1 cellular context compared by ENCODE assay signal in the genomic region with DNA sequence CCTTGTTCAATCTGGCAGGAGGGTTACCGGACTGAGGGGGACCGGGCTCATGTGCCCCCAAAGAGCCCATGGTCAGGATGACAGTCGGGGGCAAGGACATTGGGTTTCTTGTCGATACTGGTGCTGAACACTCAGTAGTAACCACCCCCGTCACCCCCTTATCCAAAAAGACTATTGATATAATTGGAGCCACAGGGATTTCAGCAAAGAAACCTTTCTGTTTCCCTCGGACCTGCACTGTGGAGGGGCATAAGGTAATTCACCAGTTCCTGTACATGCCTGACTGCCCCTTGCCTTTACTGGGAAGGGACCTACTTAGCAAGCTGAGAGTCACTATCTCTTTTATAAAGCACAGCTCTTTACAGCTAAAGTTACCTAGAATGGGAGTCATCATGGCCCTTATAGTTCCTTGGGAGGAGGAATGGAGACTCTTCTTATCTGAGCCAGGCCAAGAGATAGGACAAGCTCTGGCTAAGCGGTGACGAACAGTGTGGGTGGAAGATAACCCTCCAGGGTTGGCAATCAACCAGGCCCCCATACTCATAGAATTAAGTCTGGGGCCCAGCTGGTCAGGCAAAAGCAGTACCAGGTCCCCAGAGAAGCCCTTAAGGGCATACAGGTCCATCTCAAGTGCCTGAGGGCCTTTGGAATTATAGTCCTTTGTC.
A peak's percentile ranks its signal among the peaks of the same experiment; 100 is the strongest.
TF ChIP-seq lines count a peak whose summit lies in the region.

No MANE protein-coding gene starts in this region.

TF ChIP-seq in K562, 482 proteins besides CTCF, POLR2A, EP300 and RAD21 (continues in another document):
- TF ChIP-seq KLF16 (IDR thresholded peaks at IDR 0.05) = peak; percentile 34; the same call in 1 of the 2 replicates
- TF ChIP-seq, protein P1, sequence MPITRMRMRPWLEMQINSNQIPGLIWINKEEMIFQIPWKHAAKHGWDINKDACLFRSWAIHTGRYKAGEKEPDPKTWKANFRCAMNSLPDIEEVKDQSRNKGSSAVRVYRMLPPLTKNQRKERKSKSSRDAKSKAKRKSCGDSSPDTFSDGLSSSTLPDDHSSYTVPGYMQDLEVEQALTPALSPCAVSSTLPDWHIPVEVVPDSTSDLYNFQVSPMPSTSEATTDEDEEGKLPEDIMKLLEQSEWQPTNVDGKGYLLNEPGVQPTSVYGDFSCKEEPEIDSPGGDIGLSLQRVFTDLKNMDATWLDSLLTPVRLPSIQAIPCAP (CRISPR knock-in tag; IDR thresholded peaks at IDR 0.05; ENCODE audit: borderline replicate concordance) = no peak
- 0 out of 2 replicates have a peak, but pooled peaks have one; percentile 7 for TF ChIP-seq ZFX (CRISPR knock-in tag; IDR thresholded peaks at IDR 0.05)
- no peak for TF ChIP-seq ZNF184 (CRISPR knock-in tag; IDR thresholded peaks at IDR 0.05)
- TF ChIP-seq, protein P2, sequence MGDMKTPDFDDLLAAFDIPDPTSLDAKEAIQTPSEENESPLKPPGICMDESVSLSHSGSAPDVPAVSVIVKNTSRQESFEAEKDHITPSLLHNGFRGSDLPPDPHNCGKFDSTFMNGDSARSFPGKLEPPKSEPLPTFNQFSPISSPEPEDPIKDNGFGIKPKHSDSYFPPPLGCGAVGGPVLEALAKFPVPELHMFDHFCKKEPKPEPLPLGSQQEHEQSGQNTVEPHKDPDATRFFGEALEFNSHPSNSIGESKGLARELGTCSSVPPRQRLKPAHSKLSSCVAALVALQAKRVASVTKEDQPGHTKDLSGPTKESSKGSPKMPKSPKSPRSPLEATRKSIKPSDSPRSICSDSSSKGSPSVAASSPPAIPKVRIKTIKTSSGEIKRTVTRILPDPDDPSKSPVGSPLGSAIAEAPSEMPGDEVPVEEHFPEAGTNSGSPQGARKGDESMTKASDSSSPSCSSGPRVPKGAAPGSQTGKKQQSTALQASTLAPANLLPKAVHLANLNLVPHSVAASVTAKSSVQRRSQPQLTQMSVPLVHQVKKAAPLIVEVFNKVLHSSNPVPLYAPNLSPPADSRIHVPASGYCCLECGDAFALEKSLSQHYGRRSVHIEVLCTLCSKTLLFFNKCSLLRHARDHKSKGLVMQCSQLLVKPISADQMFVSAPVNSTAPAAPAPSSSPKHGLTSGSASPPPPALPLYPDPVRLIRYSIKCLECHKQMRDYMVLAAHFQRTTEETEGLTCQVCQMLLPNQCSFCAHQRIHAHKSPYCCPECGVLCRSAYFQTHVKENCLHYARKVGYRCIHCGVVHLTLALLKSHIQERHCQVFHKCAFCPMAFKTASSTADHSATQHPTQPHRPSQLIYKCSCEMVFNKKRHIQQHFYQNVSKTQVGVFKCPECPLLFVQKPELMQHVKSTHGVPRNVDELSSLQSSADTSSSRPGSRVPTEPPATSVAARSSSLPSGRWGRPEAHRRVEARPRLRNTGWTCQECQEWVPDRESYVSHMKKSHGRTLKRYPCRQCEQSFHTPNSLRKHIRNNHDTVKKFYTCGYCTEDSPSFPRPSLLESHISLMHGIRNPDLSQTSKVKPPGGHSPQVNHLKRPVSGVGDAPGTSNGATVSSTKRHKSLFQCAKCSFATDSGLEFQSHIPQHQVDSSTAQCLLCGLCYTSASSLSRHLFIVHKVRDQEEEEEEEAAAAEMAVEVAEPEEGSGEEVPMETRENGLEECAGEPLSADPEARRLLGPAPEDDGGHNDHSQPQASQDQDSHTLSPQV (IDR thresholded peaks at IDR 0.05) = 0 out of 2 replicates have a peak, but pooled peaks have one; percentile 3
- TF ChIP-seq, protein P3, sequence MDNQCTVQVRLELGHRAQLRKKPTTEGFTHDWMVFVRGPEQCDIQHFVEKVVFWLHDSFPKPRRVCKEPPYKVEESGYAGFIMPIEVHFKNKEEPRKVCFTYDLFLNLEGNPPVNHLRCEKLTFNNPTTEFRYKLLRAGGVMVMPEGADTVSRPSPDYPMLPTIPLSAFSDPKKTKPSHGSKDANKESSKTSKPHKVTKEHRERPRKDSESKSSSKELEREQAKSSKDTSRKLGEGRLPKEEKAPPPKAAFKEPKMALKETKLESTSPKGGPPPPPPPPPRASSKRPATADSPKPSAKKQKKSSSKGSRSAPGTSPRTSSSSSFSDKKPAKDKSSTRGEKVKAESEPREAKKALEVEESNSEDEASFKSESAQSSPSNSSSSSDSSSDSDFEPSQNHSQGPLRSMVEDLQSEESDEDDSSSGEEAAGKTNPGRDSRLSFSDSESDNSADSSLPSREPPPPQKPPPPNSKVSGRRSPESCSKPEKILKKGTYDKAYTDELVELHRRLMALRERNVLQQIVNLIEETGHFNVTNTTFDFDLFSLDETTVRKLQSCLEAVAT (IDR thresholded peaks at IDR 0.05) = peak in 1 of 2 experiments; percentile 72; a peak in 1 of 4 replicates
- peak; percentile 70 for TF ChIP-seq NFIC (IDR thresholded peaks at IDR 0.05)
- TF ChIP-seq ARID1B (IDR thresholded peaks at IDR 0.05) = peak; percentile 62
- TF ChIP-seq NCOR1 (IDR thresholded peaks at IDR 0.05) = peak; percentile 48; the same call in 1 of the 2 replicates
- TF ChIP-seq SUPT5H (IDR thresholded peaks at IDR 0.05) = 0 out of 2 replicates have a peak, but pooled peaks have one; percentile 30
- no peak for TF ChIP-seq ZNF347 (CRISPR knock-in tag; IDR thresholded peaks at IDR 0.05; ENCODE audit: low read depth)
- TF ChIP-seq, protein P4, sequence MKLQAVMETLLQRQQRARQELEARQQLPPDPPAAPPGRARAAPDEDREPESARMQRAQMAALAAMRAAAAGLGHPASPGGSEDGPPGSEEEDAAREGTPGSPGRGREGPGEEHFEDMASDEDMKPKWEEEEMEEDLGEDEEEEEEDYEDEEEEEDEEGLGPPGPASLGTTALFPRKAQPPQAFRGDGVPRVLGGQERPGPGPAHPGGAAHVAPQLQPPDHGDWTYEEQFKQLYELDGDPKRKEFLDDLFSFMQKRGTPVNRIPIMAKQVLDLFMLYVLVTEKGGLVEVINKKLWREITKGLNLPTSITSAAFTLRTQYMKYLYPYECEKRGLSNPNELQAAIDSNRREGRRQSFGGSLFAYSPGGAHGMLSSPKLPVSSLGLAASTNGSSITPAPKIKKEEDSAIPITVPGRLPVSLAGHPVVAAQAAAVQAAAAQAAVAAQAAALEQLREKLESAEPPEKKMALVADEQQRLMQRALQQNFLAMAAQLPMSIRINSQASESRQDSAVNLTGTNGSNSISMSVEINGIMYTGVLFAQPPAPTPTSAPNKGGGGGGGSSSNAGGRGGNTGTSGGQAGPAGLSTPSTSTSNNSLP (IDR thresholded peaks at IDR 0.05; ENCODE audit: borderline replicate concordance, low read depth, low read length) = no peak
- peak; percentile 61; the same call in 1 of the 2 replicates for TF ChIP-seq POLR2AphosphoS5 (IDR thresholded peaks at IDR 0.05; ENCODE audit: control insufficient read depth, insufficient read depth, low read depth, low read length)
- TF ChIP-seq TEAD4 (IDR thresholded peaks at IDR 0.05; ENCODE audit: low read length) = peak; percentile 61; the same call in 1 of the 2 replicates
- TF ChIP-seq TEAD4 (CRISPR knock-in tag; IDR thresholded peaks at IDR 0.05; ENCODE audit: borderline replicate concordance) = no peak
- TF ChIP-seq CBX5 (IDR thresholded peaks at IDR 0.05; ENCODE audit: borderline replicate concordance, low read depth) = 0 out of 2 replicates have a peak, but pooled peaks have one; percentile 35
- peak; percentile 53 for TF ChIP-seq TCF3 (CRISPR knock-in tag; IDR thresholded peaks at IDR 0.05)
- TF ChIP-seq MTA3 (IDR thresholded peaks at IDR 0.05; ENCODE audit: borderline replicate concordance) = no peak
- peak; percentile 70 for TF ChIP-seq RBFOX2 (IDR thresholded peaks at IDR 0.05; ENCODE audit: low read depth, low read length)
- TF ChIP-seq, protein P5, sequence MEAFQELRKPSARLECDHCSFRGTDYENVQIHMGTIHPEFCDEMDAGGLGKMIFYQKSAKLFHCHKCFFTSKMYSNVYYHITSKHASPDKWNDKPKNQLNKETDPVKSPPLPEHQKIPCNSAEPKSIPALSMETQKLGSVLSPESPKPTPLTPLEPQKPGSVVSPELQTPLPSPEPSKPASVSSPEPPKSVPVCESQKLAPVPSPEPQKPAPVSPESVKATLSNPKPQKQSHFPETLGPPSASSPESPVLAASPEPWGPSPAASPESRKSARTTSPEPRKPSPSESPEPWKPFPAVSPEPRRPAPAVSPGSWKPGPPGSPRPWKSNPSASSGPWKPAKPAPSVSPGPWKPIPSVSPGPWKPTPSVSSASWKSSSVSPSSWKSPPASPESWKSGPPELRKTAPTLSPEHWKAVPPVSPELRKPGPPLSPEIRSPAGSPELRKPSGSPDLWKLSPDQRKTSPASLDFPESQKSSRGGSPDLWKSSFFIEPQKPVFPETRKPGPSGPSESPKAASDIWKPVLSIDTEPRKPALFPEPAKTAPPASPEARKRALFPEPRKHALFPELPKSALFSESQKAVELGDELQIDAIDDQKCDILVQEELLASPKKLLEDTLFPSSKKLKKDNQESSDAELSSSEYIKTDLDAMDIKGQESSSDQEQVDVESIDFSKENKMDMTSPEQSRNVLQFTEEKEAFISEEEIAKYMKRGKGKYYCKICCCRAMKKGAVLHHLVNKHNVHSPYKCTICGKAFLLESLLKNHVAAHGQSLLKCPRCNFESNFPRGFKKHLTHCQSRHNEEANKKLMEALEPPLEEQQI (IDR thresholded peaks at IDR 0.05) = no peak
- TF ChIP-seq, protein P6, sequence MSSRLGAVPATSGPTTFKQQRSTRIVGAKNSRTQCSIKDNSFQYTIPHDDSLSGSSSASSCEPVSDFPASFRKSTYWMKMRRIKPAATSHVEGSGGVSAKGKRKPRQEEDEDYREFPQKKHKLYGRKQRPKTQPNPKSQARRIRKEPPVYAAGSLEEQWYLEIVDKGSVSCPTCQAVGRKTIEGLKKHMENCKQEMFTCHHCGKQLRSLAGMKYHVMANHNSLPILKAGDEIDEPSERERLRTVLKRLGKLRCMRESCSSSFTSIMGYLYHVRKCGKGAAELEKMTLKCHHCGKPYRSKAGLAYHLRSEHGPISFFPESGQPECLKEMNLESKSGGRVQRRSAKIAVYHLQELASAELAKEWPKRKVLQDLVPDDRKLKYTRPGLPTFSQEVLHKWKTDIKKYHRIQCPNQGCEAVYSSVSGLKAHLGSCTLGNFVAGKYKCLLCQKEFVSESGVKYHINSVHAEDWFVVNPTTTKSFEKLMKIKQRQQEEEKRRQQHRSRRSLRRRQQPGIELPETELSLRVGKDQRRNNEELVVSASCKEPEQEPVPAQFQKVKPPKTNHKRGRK (tag; IDR thresholded peaks at IDR 0.05) = no peak
- TF ChIP-seq, protein P7, sequence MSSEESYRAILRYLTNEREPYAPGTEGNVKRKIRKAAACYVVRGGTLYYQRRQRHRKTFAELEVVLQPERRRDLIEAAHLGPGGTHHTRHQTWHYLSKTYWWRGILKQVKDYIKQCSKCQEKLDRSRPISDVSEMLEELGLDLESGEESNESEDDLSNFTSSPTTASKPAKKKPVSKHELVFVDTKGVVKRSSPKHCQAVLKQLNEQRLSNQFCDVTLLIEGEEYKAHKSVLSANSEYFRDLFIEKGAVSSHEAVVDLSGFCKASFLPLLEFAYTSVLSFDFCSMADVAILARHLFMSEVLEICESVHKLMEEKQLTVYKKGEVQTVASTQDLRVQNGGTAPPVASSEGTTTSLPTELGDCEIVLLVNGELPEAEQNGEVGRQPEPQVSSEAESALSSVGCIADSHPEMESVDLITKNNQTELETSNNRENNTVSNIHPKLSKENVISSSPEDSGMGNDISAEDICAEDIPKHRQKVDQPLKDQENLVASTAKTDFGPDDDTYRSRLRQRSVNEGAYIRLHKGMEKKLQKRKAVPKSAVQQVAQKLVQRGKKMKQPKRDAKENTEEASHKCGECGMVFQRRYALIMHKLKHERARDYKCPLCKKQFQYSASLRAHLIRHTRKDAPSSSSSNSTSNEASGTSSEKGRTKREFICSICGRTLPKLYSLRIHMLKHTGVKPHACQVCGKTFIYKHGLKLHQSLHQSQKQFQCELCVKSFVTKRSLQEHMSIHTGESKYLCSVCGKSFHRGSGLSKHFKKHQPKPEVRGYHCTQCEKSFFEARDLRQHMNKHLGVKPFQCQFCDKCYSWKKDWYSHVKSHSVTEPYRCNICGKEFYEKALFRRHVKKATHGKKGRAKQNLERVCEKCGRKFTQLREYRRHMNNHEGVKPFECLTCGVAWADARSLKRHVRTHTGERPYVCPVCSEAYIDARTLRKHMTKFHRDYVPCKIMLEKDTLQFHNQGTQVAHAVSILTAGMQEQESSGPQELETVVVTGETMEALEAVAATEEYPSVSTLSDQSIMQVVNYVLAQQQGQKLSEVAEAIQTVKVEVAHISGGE (CRISPR knock-in tag; IDR thresholded peaks at IDR 0.05) = 0 out of 6 replicates have a peak, but pooled peaks of 1 of the 3 experiments have one; percentile 18
- no peak for TF ChIP-seq HNRNPK (IDR thresholded peaks at IDR 0.05; ENCODE audit: low read depth, low read length, poor library complexity, severe bottlenecking)
- TF ChIP-seq, protein P8, sequence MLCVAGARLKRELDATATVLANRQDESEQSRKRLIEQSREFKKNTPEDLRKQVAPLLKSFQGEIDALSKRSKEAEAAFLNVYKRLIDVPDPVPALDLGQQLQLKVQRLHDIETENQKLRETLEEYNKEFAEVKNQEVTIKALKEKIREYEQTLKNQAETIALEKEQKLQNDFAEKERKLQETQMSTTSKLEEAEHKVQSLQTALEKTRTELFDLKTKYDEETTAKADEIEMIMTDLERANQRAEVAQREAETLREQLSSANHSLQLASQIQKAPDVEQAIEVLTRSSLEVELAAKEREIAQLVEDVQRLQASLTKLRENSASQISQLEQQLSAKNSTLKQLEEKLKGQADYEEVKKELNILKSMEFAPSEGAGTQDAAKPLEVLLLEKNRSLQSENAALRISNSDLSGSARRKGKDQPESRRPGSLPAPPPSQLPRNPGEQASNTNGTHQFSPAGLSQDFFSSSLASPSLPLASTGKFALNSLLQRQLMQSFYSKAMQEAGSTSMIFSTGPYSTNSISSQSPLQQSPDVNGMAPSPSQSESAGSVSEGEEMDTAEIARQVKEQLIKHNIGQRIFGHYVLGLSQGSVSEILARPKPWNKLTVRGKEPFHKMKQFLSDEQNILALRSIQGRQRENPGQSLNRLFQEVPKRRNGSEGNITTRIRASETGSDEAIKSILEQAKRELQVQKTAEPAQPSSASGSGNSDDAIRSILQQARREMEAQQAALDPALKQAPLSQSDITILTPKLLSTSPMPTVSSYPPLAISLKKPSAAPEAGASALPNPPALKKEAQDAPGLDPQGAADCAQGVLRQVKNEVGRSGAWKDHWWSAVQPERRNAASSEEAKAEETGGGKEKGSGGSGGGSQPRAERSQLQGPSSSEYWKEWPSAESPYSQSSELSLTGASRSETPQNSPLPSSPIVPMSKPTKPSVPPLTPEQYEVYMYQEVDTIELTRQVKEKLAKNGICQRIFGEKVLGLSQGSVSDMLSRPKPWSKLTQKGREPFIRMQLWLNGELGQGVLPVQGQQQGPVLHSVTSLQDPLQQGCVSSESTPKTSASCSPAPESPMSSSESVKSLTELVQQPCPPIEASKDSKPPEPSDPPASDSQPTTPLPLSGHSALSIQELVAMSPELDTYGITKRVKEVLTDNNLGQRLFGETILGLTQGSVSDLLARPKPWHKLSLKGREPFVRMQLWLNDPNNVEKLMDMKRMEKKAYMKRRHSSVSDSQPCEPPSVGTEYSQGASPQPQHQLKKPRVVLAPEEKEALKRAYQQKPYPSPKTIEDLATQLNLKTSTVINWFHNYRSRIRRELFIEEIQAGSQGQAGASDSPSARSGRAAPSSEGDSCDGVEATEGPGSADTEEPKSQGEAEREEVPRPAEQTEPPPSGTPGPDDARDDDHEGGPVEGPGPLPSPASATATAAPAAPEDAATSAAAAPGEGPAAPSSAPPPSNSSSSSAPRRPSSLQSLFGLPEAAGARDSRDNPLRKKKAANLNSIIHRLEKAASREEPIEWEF (CRISPR knock-in tag; IDR thresholded peaks at IDR 0.05) = 0 out of 2 replicates have a peak, but pooled peaks have one; percentile 9
- TF ChIP-seq CBFA2T3 (IDR thresholded peaks at IDR 0.05) = peak; percentile 73
- TF ChIP-seq CREM (IDR thresholded peaks at IDR 0.05; ENCODE audit: low read depth) = peak; percentile 47
- peak; percentile 42; the same call in 1 of the 2 replicates for TF ChIP-seq JUND (IDR thresholded peaks at IDR 0.05; ENCODE audit: borderline replicate concordance, low read depth, low read length)
- no peak for TF ChIP-seq JUND (tag; IDR thresholded peaks at IDR 0.05; ENCODE audit: borderline replicate concordance, low read depth, low read length)
